Comparison of ENCODE assay signal across 1 cellular context in genomic region chr14:54475911-54476310, GRCh38.
TF ChIP-seq lines count a peak whose summit lies in the region.

No MANE protein-coding gene starts in this region.

TF ChIP-seq in GM23338, 12 proteins besides CTCF, POLR2A, EP300 and RAD21 (continued from another document):
- TF ChIP-seq, protein P1, sequence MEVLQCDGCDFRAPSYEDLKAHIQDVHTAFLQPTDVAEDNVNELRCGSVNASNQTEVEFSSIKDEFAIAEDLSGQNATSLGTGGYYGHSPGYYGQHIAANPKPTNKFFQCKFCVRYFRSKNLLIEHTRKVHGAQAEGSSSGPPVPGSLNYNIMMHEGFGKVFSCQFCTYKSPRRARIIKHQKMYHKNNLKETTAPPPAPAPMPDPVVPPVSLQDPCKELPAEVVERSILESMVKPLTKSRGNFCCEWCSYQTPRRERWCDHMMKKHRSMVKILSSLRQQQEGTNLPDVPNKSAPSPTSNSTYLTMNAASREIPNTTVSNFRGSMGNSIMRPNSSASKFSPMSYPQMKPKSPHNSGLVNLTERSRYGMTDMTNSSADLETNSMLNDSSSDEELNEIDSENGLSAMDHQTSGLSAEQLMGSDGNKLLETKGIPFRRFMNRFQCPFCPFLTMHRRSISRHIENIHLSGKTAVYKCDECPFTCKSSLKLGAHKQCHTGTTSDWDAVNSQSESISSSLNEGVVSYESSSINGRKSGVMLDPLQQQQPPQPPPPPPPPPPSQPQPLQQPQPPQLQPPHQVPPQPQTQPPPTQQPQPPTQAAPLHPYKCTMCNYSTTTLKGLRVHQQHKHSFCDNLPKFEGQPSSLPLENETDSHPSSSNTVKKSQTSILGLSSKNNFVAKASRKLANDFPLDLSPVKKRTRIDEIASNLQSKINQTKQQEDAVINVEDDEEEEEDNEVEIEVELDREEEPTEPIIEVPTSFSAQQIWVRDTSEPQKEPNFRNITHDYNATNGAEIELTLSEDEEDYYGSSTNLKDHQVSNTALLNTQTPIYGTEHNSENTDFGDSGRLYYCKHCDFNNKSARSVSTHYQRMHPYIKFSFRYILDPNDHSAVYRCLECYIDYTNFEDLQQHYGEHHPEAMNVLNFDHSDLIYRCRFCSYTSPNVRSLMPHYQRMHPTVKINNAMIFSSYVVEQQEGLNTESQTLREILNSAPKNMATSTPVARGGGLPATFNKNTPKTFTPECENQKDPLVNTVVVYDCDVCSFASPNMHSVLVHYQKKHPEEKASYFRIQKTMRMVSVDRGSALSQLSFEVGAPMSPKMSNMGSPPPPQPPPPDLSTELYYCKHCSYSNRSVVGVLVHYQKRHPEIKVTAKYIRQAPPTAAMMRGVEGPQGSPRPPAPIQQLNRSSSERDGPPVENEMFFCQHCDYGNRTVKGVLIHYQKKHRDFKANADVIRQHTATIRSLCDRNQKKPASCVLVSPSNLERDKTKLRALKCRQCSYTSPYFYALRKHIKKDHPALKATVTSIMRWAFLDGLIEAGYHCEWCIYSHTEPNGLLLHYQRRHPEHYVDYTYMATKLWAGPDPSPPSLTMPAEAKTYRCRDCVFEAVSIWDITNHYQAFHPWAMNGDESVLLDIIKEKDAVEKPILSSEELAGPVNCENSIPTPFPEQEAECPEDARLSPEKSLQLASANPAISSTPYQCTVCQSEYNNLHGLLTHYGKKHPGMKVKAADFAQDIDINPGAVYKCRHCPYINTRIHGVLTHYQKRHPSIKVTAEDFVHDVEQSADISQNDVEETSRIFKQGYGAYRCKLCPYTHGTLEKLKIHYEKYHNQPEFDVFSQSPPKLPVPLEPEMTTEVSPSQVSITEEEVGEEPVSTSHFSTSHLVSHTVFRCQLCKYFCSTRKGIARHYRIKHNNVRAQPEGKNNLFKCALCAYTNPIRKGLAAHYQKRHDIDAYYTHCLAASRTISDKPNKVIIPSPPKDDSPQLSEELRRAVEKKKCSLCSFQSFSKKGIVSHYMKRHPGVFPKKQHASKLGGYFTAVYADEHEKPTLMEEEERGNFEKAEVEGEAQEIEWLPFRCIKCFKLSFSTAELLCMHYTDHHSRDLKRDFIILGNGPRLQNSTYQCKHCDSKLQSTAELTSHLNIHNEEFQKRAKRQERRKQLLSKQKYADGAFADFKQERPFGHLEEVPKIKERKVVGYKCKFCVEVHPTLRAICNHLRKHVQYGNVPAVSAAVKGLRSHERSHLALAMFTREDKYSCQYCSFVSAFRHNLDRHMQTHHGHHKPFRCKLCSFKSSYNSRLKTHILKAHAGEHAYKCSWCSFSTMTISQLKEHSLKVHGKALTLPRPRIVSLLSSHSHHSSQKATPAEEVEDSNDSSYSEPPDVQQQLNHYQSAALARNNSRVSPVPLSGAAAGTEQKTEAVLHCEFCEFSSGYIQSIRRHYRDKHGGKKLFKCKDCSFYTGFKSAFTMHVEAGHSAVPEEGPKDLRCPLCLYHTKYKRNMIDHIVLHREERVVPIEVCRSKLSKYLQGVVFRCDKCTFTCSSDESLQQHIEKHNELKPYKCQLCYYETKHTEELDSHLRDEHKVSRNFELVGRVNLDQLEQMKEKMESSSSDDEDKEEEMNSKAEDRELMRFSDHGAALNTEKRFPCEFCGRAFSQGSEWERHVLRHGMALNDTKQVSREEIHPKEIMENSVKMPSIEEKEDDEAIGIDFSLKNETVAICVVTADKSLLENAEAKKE (CRISPR knock-in tag; IDR thresholded peaks at IDR 0.05), result no peak
